In the genomic region with DNA sequence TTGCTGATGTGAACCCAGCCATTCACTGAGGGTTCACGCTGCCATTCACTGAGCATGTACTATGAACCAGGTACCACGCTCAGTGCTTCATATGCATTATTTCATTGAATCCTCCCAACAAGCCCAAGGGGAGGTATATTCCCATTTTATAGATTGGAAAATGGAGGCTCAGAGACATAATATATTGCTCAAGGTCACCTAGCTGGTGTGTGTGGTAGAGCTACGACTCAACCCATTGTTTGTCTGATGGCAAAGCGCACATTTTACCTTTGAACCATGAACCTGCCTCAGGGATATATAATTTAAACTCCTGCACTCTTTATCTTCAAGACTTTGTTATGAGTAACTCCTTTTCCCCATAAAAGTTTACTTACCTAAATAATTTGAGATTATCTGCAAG, we compare ENCODE assay signal across 36 cellular contexts. TPM values are rescaled to one million over a fixed set of nuclear protein-coding genes. Genes with fewer than 3 reads are reported as not detected.
"Had no signal": no experiment of that assay in that cellular context is flagged by ENCODE, and none has a peak within 500 bp of the region (broad histone marks: within the 10 kb centered on the region; RNA-seq: fewer than 3 reads in every experiment).

No MANE protein-coding gene starts in this region.

- DNase-seq: central memory CD4-positive, alpha-beta T cell; effector memory CD4-positive, alpha-beta T cell; foreskin keratinocyte; glutamatergic neuron; heart right ventricle; hypothalamus; immature natural killer cell; islet precursor cell; kidney glomerular epithelial cell; left ventricle myocardium superior; lower lobe of right lung; natural killer cell; occipital lobe; ovary; posterior cingulate gyrus; psoas muscle; right cardiac atrium; stimulated activated CD4-positive, alpha-beta T cell treated with anti-CD3 and anti-CD28 coated beads, Interleukin-15, amount 100 ng/mL, for 24 hours; stimulated activated CD4-positive, alpha-beta T cell treated with anti-CD3 and anti-CD28 coated beads, Interleukin-4, amount 100 ng/mL, for 1 hour; stimulated activated CD8-positive, alpha-beta memory T cell treated with anti-CD3 and anti-CD28 coated beads, Interleukin-4, amount 100 ng/mL, for 48 hours; stimulated activated naive CD4-positive, alpha-beta T cell; stimulated activated naive CD8-positive, alpha-beta T cell treated with anti-CD3 and anti-CD28 coated beads, Interleukin-15, amount 100 ng/mL, for 72 hours; thyroid gland had no signal

- H3K4me3 ChIP-seq: esophagus muscularis mucosa, gastroesophageal sphincter, heart right ventricle, lower lobe of right lung, ovary, psoas muscle, skin epidermis, thyroid gland had no signal

- H3K36me3 ChIP-seq: gastroesophageal sphincter, lower lobe of right lung, ovary had no signal

- H3K27me3 ChIP-seq: esophagus muscularis mucosa, foreskin keratinocyte, heart right ventricle, ovary, thyroid gland had no signal

- H3K9me3 ChIP-seq: esophagus muscularis mucosa, gastroesophageal sphincter, heart right ventricle, lower lobe of right lung, ovary, psoas muscle, thyroid gland had no signal

- H3K27ac Mint-ChIP-seq: dendritic cell treated with granulocyte-macrophage colony-stimulating factor and Interleukin-4, amounts not matched to agents 40 ng/mL and 50 ng/mL, for 4 days; immature natural killer cell; memory B cell; natural killer cell; stimulated activated naive CD8-positive, alpha-beta T cell treated with anti-CD3 and anti-CD28 coated beads, Interleukin-15, amount 100 ng/mL, for 72 hours; type B pancreatic cell had no signal

- H3K4me1 Mint-ChIP-seq: immature natural killer cell; memory B cell; natural killer cell; stimulated activated naive CD8-positive, alpha-beta T cell treated with anti-CD3 and anti-CD28 coated beads, Interleukin-15, amount 100 ng/mL, for 72 hours had no signal

- H3K36me3 Mint-ChIP-seq: immature natural killer cell, memory B cell, natural killer cell, type B pancreatic cell had no signal

- H3K9me3 Mint-ChIP-seq: dendritic cell treated with granulocyte-macrophage colony-stimulating factor and Interleukin-4, amounts not matched to agents 40 ng/mL and 50 ng/mL, for 4 days; immature natural killer cell; memory B cell; natural killer cell; stimulated activated naive CD8-positive, alpha-beta T cell treated with anti-CD3 and anti-CD28 coated beads, Interleukin-15, amount 100 ng/mL, for 72 hours; type B pancreatic cell had no signal

- FAIRE-seq: endothelial cell of umbilical vein had no signal

- H3K27ac ChIP-seq: esophagus muscularis mucosa, foreskin keratinocyte, gastroesophageal sphincter, heart right ventricle, lower lobe of right lung, ovary, psoas muscle, skin epidermis, thyroid gland had no signal

- H3K4me1 ChIP-seq: esophagus muscularis mucosa, foreskin keratinocyte, gastroesophageal sphincter, heart right ventricle, lower lobe of right lung, psoas muscle, thyroid gland had no signal

- H3K4me3 Mint-ChIP-seq: dendritic cell treated with granulocyte-macrophage colony-stimulating factor and Interleukin-4, amounts not matched to agents 40 ng/mL and 50 ng/mL, for 4 days; immature natural killer cell; memory B cell; natural killer cell; stimulated activated naive CD8-positive, alpha-beta T cell treated with anti-CD3 and anti-CD28 coated beads, Interleukin-15, amount 100 ng/mL, for 72 hours; type B pancreatic cell had no signal

- ATAC-seq: foreskin keratinocyte; gastroesophageal sphincter; heart right ventricle; left ventricle myocardium superior; lower lobe of right lung; natural killer cell; psoas muscle; right cardiac atrium; stimulated activated naive CD8-positive, alpha-beta T cell treated with anti-CD3 and anti-CD28 coated beads, Interleukin-15, amount 100 ng/mL, for 72 hours had no signal

- H3K27me3 Mint-ChIP-seq: dendritic cell treated with granulocyte-macrophage colony-stimulating factor and Interleukin-4, amounts not matched to agents 40 ng/mL and 50 ng/mL, for 4 days; type B pancreatic cell had no signal

RNA-seq across cellular contexts. Expression of a gene that starts 28.3 kb away (rescaled TPM):
- total RNA-seq: natural killer cell had no signal
- polyA plus RNA-seq: immature natural killer cell, neural cell had no signal

RNA-seq across cellular contexts. Expression of a gene that starts 40.7 kb away (rescaled TPM):
- total RNA-seq: cerebellum, endothelial cell of umbilical vein, gastroesophageal sphincter, mononuclear cell, myocyte, natural killer cell, occipital lobe, thyroid gland had no signal
- polyA plus RNA-seq: endothelial cell of umbilical vein, fibroblast of lung, heart right ventricle, immature natural killer cell, urinary bladder had no signal
